Comparison of ENCODE assay signal across 25 cellular contexts in the genomic region with DNA sequence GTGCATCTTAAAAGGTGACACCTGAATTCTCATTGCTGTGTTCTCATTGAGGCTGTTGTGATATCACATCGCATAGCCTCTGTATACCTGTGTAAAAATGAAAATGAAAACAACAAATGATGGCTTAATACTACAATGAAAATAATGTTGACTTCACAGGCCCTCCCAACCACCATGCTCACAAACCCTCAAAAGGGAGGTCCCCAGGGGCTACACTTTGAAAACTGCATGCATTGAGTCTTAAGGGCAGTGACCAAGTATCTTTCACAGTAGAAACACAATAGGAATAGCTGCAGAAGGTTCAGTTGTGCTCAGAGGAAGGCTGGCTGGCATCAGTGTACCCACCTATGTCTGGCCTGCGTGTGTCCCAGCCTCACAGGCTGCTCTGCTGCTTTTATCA. TPM values are rescaled to one million over a fixed set of nuclear protein-coding genes. Genes with fewer than 3 reads are reported as not detected.
"Had no signal": no experiment of that assay in that cellular context is flagged by ENCODE, and none has a peak within 500 bp of the region (broad histone marks: within the 10 kb centered on the region; RNA-seq: fewer than 3 reads in every experiment).

No MANE protein-coding gene starts in this region.

- H3K27ac ChIP-seq: gastrocnemius medialis, lower lobe of right lung, ovary, psoas muscle, sigmoid colon, stomach, thyroid gland, vagina had no signal

- DNase-seq: effector CD4-positive, alpha-beta T cell; foreskin fibroblast; gastrocnemius medialis; head of caudate nucleus; left ventricle myocardium superior; lower lobe of right lung; natural killer cell; occipital lobe; ovary; posterior cingulate gyrus; psoas muscle; right cardiac atrium; sigmoid colon; stimulated activated CD4-positive, alpha-beta T cell treated with anti-CD3 and anti-CD28 coated beads, Interleukin-2, amount 100 ng/mL, for 24 hours; stimulated activated CD4-positive, alpha-beta T cell treated with anti-CD3 and anti-CD28 coated beads, Interleukin-4, amount 100 ng/mL, for 24 hours; stimulated activated naive CD4-positive, alpha-beta T cell treated with Interleukin-2 at 50 U/mL for 16 hours; stomach; thyroid gland; trophoblast cell had no signal

- H3K4me3 Mint-ChIP-seq: natural killer cell; stimulated activated effector memory CD8-positive, alpha-beta T cell treated with anti-CD3 and anti-CD28 coated beads, Interleukin-12 subunit alpha, Interleukin-12 subunit beta, amount 100 ng/mL, for 72 hours had no signal

- H3K9me3 ChIP-seq: gastrocnemius medialis, lower lobe of right lung, ovary, psoas muscle, sigmoid colon, stomach, thyroid gland, vagina had no signal

- H3K4me1 ChIP-seq: gastrocnemius medialis, lower lobe of right lung, psoas muscle, sigmoid colon, stomach, thyroid gland, vagina had no signal

- H3K27me3 ChIP-seq: gastrocnemius medialis, ovary, sigmoid colon, stomach, thyroid gland, vagina had no signal

- H3K36me3 ChIP-seq: ovary, thyroid gland had no signal

- H3K9me3 Mint-ChIP-seq: natural killer cell; stimulated activated effector memory CD8-positive, alpha-beta T cell treated with anti-CD3 and anti-CD28 coated beads, Interleukin-12 subunit alpha, Interleukin-12 subunit beta, amount 100 ng/mL, for 72 hours had no signal

- ATAC-seq: gastrocnemius medialis; left ventricle myocardium superior; lower lobe of right lung; natural killer cell; psoas muscle; right cardiac atrium; stimulated activated effector memory CD8-positive, alpha-beta T cell treated with anti-CD3 and anti-CD28 coated beads, Interleukin-12 subunit alpha, Interleukin-12 subunit beta, amount 100 ng/mL, for 72 hours had no signal

- FAIRE-seq: keratinocyte had no signal

- H3K4me3 ChIP-seq: gastrocnemius medialis, lower lobe of right lung, ovary, psoas muscle, sigmoid colon, stomach, thyroid gland, vagina had no signal

RNA-seq across cellular contexts. Expression of a gene that starts 27.6 kb away (rescaled TPM):
- total RNA-seq: dermis microvascular lymphatic vessel endothelial cell, gastrocnemius medialis, glomerular endothelial cell, natural killer cell, renal cortical epithelial cell, vagina had no signal
